Comparison of ENCODE assay signal across 29 cellular contexts in genomic region chr1:191134796-191135195, GRCh38.
DNase-seq lines count a peak whose midpoint lies in the region; ATAC-seq, FAIRE-seq and TF ChIP-seq lines count a peak whose summit lies in the region.
"Had no signal": no experiment of that assay in that cellular context is flagged by ENCODE, and none has a peak within 500 bp of the region (broad histone marks: within the 10 kb centered on the region; RNA-seq: fewer than 3 reads in every experiment).

No MANE protein-coding gene starts in this region.

- H3K4me1 Mint-ChIP-seq in nephron (peaks cover 4% of the 10 kb centered on the region), neural progenitor cell (no peaks in the 10 kb centered on the region)
- H3K4me1 Mint-ChIP-seq: natural killer cell, WTC11 had no signal

- no peak overlapping the region for H3K4me3 ChIP-seq in PC-9
- no peak overlapping the region for H3K4me3 ChIP-seq in endothelial cell of umbilical vein (replicated peaks in 1 of 3; ENCODE audit: insufficient read depth in 1 of 3, low read depth in 1 of 3, low read length in 3 of 3)
- H3K4me3 ChIP-seq in neural progenitor cell = no peak overlapping the region
- H3K4me3 ChIP-seq: adrenal gland, pancreas, right lobe of liver had no signal

- no peaks in the 10 kb centered on the region for H3F3A ChIP-seq in PC-9 (ENCODE audit: insufficient read depth, low read depth)
- H3F3A ChIP-seq in neural progenitor cell (ENCODE audit: low read depth) = no peaks in the 10 kb centered on the region

- ATAC-seq in GM19025 (IDR thresholded peaks at IDR 0.05; ENCODE audit: low read depth, unreplicated experiment) (peak; percentile 35), HG03432 (IDR thresholded peaks at IDR 0.05; ENCODE audit: unreplicated experiment) (no peak), GM18870 (IDR thresholded peaks at IDR 0.05; ENCODE audit: unreplicated experiment) (no peak)
- ATAC-seq: natural killer cell, right lobe of liver, WTC11 had no signal

- POLR2A ChIA-PET in PC-9 (lab: Charles Lee; ENCODE audit: unreplicated experiment) (no interaction called here), endothelial cell of umbilical vein (lab: Charles Lee) (no interaction called here)

- H3K36me3 ChIP-seq in PC-9 (ENCODE audit: low read depth) (no peaks in the 10 kb centered on the region), endothelial cell of umbilical vein (ENCODE audit: control insufficient read depth in 2 of 2, extremely low read depth in 1 of 2, insufficient read depth in 2 of 2, low read length in 2 of 2) (no peaks in the 10 kb centered on the region), neural progenitor cell (no peaks in the 10 kb centered on the region)
- H3K36me3 ChIP-seq: adrenal gland, pancreas, right lobe of liver had no signal

- no peaks in the 10 kb centered on the region for H3K27me3 ChIP-seq in PC-9 (ENCODE audit: insufficient read depth, low read depth)
- H3K27me3 ChIP-seq in endothelial cell of umbilical vein (ENCODE audit: control insufficient read depth in 2 of 2, insufficient read depth in 2 of 2, low read length in 2 of 2) = no peaks in the 10 kb centered on the region
- H3K27me3 ChIP-seq in neural progenitor cell = no peaks in the 10 kb centered on the region
- H3K27me3 ChIP-seq: adrenal gland, pancreas, right lobe of liver had no signal

- dilution Hi-C loops in endothelial cell of umbilical vein (cut with MboI; ENCODE audit: extremely low pct_ligation_motif_present, low sequenced_read_pairs) = no loop called here

- no peaks in the 10 kb centered on the region for H3K9me3 Mint-ChIP-seq in nephron
- no peaks in the 10 kb centered on the region for H3K9me3 Mint-ChIP-seq in neural progenitor cell
- H3K9me3 Mint-ChIP-seq: activated T-helper 1 cell treated with anti-CD3 and anti-CD28 coated beads, Interleukin-12 subunit alpha, Interleukin-12 subunit beta, Interleukin-2, Interleukin-4 antibody, amounts not matched to agents 30 ng/mL and 10 ng/mL and 1 ng/mL, durations not matched to agents 14 hours and 24 hours and 36 hours; endodermal cell; WTC11 had no signal

- peak; percentile 72 for FAIRE-seq in endothelial cell of umbilical vein (lab: Jason Lieb, UNC)
- FAIRE-seq: pancreas, RCC 7860 had no signal

- no peak overlapping the region for H3K27ac ChIP-seq in PC-9
- peak overlapping the region; percentile 52 for H3K27ac ChIP-seq in endothelial cell of umbilical vein (ENCODE audit: insufficient read depth, low read depth, low read length)
- H3K27ac ChIP-seq in neural progenitor cell = no peak overlapping the region
- H3K27ac ChIP-seq: adrenal gland, right lobe of liver had no signal

- no peaks in the 10 kb centered on the region for H3K27me3 Mint-ChIP-seq in nephron (ENCODE audit: low read depth)
- H3K27me3 Mint-ChIP-seq in neural progenitor cell (ENCODE audit: insufficient read depth, low read depth) = no peaks in the 10 kb centered on the region

- DNase-seq in PC-9 = no peak
- peak; percentile 77 for DNase-seq in endothelial cell of umbilical vein (ENCODE audit: low read depth, low spot score)
- no peak for DNase-seq in neural progenitor cell (ENCODE audit: low spot score)
- DNase-seq: activated naive CD4-positive, alpha-beta T cell treated with anti-CD3 and anti-CD28 coated beads for 36 hours; adrenal gland; C1 segment of cervical spinal cord; Caco-2; cortex of kidney; DMS79 treated with DMSO at 0.1 percent for 48 hours; endodermal cell; glutamatergic neuron; islet precursor cell; natural killer cell; NCI-H1105 treated with DMSO at 0.1 percent for 48 hours; NCI-H2029 treated with DMSO at 0.1 percent for 48 hours; NCI-H345; pancreas; right lobe of liver; SIG-M5; stimulated activated CD4-positive, alpha-beta T cell treated with anti-CD3 and anti-CD28 coated beads, Interleukin-12 subunit alpha, Interleukin-12 subunit beta, amount 100 ng/mL, for 4 hours; stimulated activated CD4-positive, alpha-beta T cell treated with anti-CD3 and anti-CD28 coated beads, Interleukin-4, amount 100 ng/mL, for 1 hour; trophoblast cell had no signal

- intact Hi-C loops in PC-9 (cut with micrococcal nuclease; ENCODE audit: unreplicated experiment) = no loop called here
- intact Hi-C loops in endothelial cell of umbilical vein (cut with micrococcal nuclease) = loop anchor here (2.0 kb wide), 1 partner anchor 112 kb away; no protein-coding TSS in a partner anchor

- H3K4me2 ChIP-seq in PC-9 (no peak overlapping the region), endothelial cell of umbilical vein (ENCODE audit: insufficient read depth, low read length) (peak overlapping the region; percentile 70), neural progenitor cell (no peak overlapping the region)

- H3K27ac Mint-ChIP-seq in nephron = peak overlapping the region; percentile 22 to 74 (median 51)
- no peak overlapping the region for H3K27ac Mint-ChIP-seq in neural progenitor cell
- H3K27ac Mint-ChIP-seq: activated naive CD4-positive, alpha-beta T cell treated with anti-CD3 and anti-CD28 coated beads for 36 hours; activated T-helper 1 cell treated with anti-CD3 and anti-CD28 coated beads, Interleukin-12 subunit alpha, Interleukin-12 subunit beta, Interleukin-2, Interleukin-4 antibody, amounts not matched to agents 30 ng/mL and 10 ng/mL and 1 ng/mL, durations not matched to agents 14 hours and 24 hours and 36 hours; endodermal cell; natural killer cell; WTC11 had no signal

- H3K36me3 Mint-ChIP-seq in nephron (ENCODE audit: low read depth) (no peaks in the 10 kb centered on the region), neural progenitor cell (no peaks in the 10 kb centered on the region)
- H3K36me3 Mint-ChIP-seq: natural killer cell, WTC11 had no signal

- H4K20me1 ChIP-seq in PC-9 (ENCODE audit: insufficient read depth) (no peaks in the 10 kb centered on the region), endothelial cell of umbilical vein (replicated peaks; ENCODE audit: control insufficient read depth, extremely low read depth, insufficient read depth, low read length) (no peaks in the 10 kb centered on the region), neural progenitor cell (ENCODE audit: low read depth) (no peaks in the 10 kb centered on the region)

- no peaks in the 10 kb centered on the region for H3K9me2 ChIP-seq in PC-9 (ENCODE audit: insufficient read depth)

- no peak for TF ChIP-seq CTCF in PC-9 (conservative IDR thresholded peaks at IDR 0.05)
- TF ChIP-seq CTCF in endothelial cell of umbilical vein (IDR thresholded peaks at IDR 0.05; ENCODE audit: extremely low read depth in 1 of 2, insufficient read depth in 1 of 2, low read depth in 1 of 2, low read length in 2 of 2) = no peak
- no peak for TF ChIP-seq CTCF in nephron (IDR thresholded peaks at IDR 0.05; ENCODE audit: unreplicated experiment in 3 of 3)
- TF ChIP-seq CTCF in neural progenitor cell (IDR thresholded peaks at IDR 0.05) = no peak

- no peak overlapping the region for H3K4me3 Mint-ChIP-seq in nephron
- H3K4me3 Mint-ChIP-seq in neural progenitor cell = no peak overlapping the region
- H3K4me3 Mint-ChIP-seq: activated naive CD4-positive, alpha-beta T cell treated with anti-CD3 and anti-CD28 coated beads for 36 hours; activated T-helper 1 cell treated with anti-CD3 and anti-CD28 coated beads, Interleukin-12 subunit alpha, Interleukin-12 subunit beta, Interleukin-2, Interleukin-4 antibody, amounts not matched to agents 30 ng/mL and 10 ng/mL and 1 ng/mL, durations not matched to agents 14 hours and 24 hours and 36 hours; endodermal cell; natural killer cell; WTC11 had no signal

- TF ChIP-seq POLR2A in endothelial cell of umbilical vein (IDR thresholded peaks at IDR 0.05; ENCODE audit: low read depth, low read length) = no peak

- H3K79me2 ChIP-seq in PC-9 (ENCODE audit: low read depth) (no peaks in the 10 kb centered on the region), endothelial cell of umbilical vein (ENCODE audit: control insufficient read depth, insufficient read depth, low read length) (no peaks in the 10 kb centered on the region), neural progenitor cell (ENCODE audit: low read depth) (no peaks in the 10 kb centered on the region)

- BruUV-seq in PC-9 (replicated peaks; lab: Mats Ljungman, UMichigan) = no TSS peak
- no TSS peak for BruUV-seq in endothelial cell of umbilical vein (replicated peaks; lab: Mats Ljungman, UMichigan)

- H2AFZ ChIP-seq in PC-9 (0 out of 2 replicates have a peak overlapping the region, but pooled peaks have one; percentile 39), endothelial cell of umbilical vein (ENCODE audit: low read depth, low read length) (peak overlapping the region; percentile 80), neural progenitor cell (replicated peaks) (no peak overlapping the region)

- no peaks in the 10 kb centered on the region for H3K9me3 ChIP-seq in PC-9 (ENCODE audit: insufficient read depth, low read depth)
- H3K9me3 ChIP-seq in endothelial cell of umbilical vein (replicated peaks; ENCODE audit: control insufficient read depth, insufficient read depth, low read length) = no peaks in the 10 kb centered on the region
- H3K9me3 ChIP-seq in neural progenitor cell (ENCODE audit: low read depth) = no peaks in the 10 kb centered on the region
- H3K9me3 ChIP-seq: Caco-2, pancreas, right lobe of liver had no signal

- CTCF ChIA-PET in PC-9 (lab: Charles Lee) (no interaction called here), endothelial cell of umbilical vein (lab: Charles Lee) (no interaction called here)

- H3K4me1 ChIP-seq in PC-9 (replicated peaks; ENCODE audit: insufficient read depth) = no peaks in the 10 kb centered on the region
- peaks cover 15% of the 10 kb centered on the region for H3K4me1 ChIP-seq in endothelial cell of umbilical vein (ENCODE audit: control insufficient read depth, extremely low read depth, insufficient read depth, low read length)
- no peaks in the 10 kb centered on the region for H3K4me1 ChIP-seq in neural progenitor cell
- H3K4me1 ChIP-seq: adrenal gland, Caco-2, pancreas, right lobe of liver had no signal

- no peaks in the 10 kb centered on the region for H3K9me1 ChIP-seq in endothelial cell of umbilical vein (replicated peaks; ENCODE audit: control insufficient read depth, extremely low read depth, insufficient read depth, low read length)

- H3K9ac ChIP-seq in endothelial cell of umbilical vein (replicated peaks; ENCODE audit: extremely low read depth, insufficient read depth, low read length) (no peak overlapping the region), neural progenitor cell (no peak overlapping the region)

TF ChIP-seq in endothelial cell of umbilical vein, 7 proteins besides CTCF, POLR2A, EP300 and RAD21 (continues in another document):
- TF ChIP-seq EZH2 (IDR thresholded peaks at IDR 0.05; ENCODE audit: borderline replicate concordance, low read depth, low read length, severe bottlenecking) (no peak), POLR2AphosphoS5 (IDR thresholded peaks at IDR 0.05; ENCODE audit: insufficient read depth, low read depth, low read length) (peak; percentile 37), MAX (IDR thresholded peaks at IDR 0.05; ENCODE audit: insufficient read depth, insufficient read length) (no peak), JUN (IDR thresholded peaks at IDR 0.05; ENCODE audit: borderline replicate concordance, insufficient read depth, insufficient read length, low read depth) (no peak), GATA2 (IDR thresholded peaks at IDR 0.05; ENCODE audit: insufficient read depth, insufficient read length, low read depth, low read length) (no peak), MYC (IDR thresholded peaks at IDR 0.05; ENCODE audit: low read depth, low read length) (no peak)
